ENCODE assay signal across 8 cellular contexts in the genomic region with DNA sequence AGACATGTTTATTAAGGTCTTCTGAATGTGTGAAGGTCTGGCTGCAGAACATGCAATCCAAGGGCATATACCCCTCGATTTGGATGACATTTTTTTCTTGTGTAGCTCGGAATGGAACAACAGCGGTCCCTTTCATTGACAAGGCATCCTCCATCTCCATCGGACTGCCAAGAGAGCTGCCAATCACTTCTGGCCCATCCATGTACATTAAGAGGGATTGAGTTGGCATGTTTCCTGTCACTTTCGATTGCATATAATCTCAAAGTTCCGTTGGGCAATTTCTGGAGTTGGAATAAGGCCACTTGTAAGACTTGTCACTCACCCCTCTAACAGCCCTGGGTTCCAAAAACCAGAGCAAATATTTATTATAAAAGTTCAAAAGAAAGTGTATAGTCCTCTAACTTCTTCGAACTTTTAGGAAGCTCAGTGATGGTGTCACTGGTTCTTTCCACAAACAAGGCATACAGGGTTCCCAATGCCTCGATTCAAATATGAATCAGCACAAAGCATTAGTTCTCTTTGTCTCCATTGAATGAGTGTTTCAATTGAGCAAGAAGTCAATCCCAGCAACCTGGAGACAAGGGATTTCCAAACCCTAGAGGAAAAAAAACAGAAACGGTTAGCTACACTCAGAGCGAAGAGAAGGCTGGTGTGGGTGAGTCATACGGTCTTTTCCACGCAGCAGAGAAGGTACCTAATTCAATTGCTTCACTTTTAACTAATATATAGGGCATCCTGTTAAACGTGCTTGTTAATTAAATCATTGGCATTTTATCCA. TPM values are rescaled to one million over a fixed set of nuclear protein-coding genes. Genes with fewer than 3 reads are reported as not detected.
DNase-seq lines count a peak whose midpoint lies in the region; ATAC-seq and TF ChIP-seq lines count a peak whose summit lies in the region.

No MANE protein-coding gene starts in this region.

- no peaks in the 10 kb centered on the region for H3K9me3 ChIP-seq in CD4-positive, alpha-beta memory T cell (ENCODE audit: control insufficient read depth in 1 of 2, low read length in 2 of 2)
- H3K9me3 ChIP-seq in gastroesophageal sphincter (no peaks in the 10 kb centered on the region), sigmoid colon (no peaks in the 10 kb centered on the region)

- WGBS in gastroesophageal sphincter (ENCODE audit: low coverage in 1 of 2), 2 donors: 50 to 68% methylated on average over 11 to 13 of the region's 13 CpGs
- 25 to 45% methylated on average over 13 of the region's 13 CpGs for WGBS in sigmoid colon, 2 donors

- H3K9me3 Mint-ChIP-seq in CD4-positive, alpha-beta memory T cell: no peaks in the 10 kb centered on the region

- TF ChIP-seq EP300 in gastroesophageal sphincter (IDR thresholded peaks at IDR 0.05) (no peak), sigmoid colon (IDR thresholded peaks at IDR 0.05) (no peak)

- H3K4me1 ChIP-seq in CD4-positive, alpha-beta memory T cell (ENCODE audit: insufficient read depth, low read length): peaks cover 95% of the 10 kb centered on the region
- peaks cover 13 to 94% (median 28%) of the 10 kb centered on the region in 3 donors for H3K4me1 ChIP-seq in gastroesophageal sphincter
- peaks cover 0 to 49% (median 32%) of the 10 kb centered on the region in 4 donors for H3K4me1 ChIP-seq in sigmoid colon

- peak overlapping the region; percentile 94 to 100 (median 95) for H3K27ac Mint-ChIP-seq in CD4-positive, alpha-beta memory T cell

- peak overlapping the region; percentile 36 to 79 for H3K4me3 ChIP-seq in CD4-positive, alpha-beta memory T cell (ENCODE audit: low read length in 2 of 2)
- no peak overlapping the region for H3K4me3 ChIP-seq in gastroesophageal sphincter
- no peak overlapping the region for H3K4me3 ChIP-seq in sigmoid colon

- no peaks in the 10 kb centered on the region for H3K27me3 ChIP-seq in CD4-positive, alpha-beta memory T cell (ENCODE audit: insufficient read depth, low read length)
- H3K27me3 ChIP-seq in gastroesophageal sphincter (no peaks in the 10 kb centered on the region), sigmoid colon (no peaks in the 10 kb centered on the region)

- POLR2A ChIA-PET in CD4-positive, alpha-beta memory T cell (lab: Charles Lee; ENCODE audit: partially characterized antibody): interaction anchor here (0.5 to 7.9 kb wide), 27 partner anchors 11 to 1173 kb away, joined by 3 to 106 read pairs (median 5); a partner anchor contains a TSS

- H3K4me3 Mint-ChIP-seq in CD4-positive, alpha-beta memory T cell: peak overlapping the region; percentile 85 to 95 (median 90)

- intact Hi-C loops in CD4-positive, alpha-beta memory T cell (cut with micrococcal nuclease): loop anchor here (5.0 kb wide), 1 partner anchor 40 kb away; no protein-coding TSS in a partner anchor
- intact Hi-C loops in sigmoid colon (cut with DNase I): no loop called here

- H3K27me3 Mint-ChIP-seq in CD4-positive, alpha-beta memory T cell: no peaks in the 10 kb centered on the region

- H3K36me3 ChIP-seq in CD4-positive, alpha-beta memory T cell (ENCODE audit: insufficient read depth, low read length): peaks cover 12% of the 10 kb centered on the region
- peaks cover 0 to 19% of the 10 kb centered on the region in 2 donors for H3K36me3 ChIP-seq in gastroesophageal sphincter
- peaks cover 7 to 14% (median 12%) of the 10 kb centered on the region in 4 donors for H3K36me3 ChIP-seq in sigmoid colon

- peak in 3 of 5 donors; percentile 44 to 86 (median 51) for DNase-seq in CD4-positive, alpha-beta memory T cell
- DNase-seq in LHCN-M2 (ENCODE audit: low read depth) (peak; percentile 94), sigmoid colon (peak; percentile 79), NCI-H524 treated with DMSO at 0.1 percent for 48 hours (lab: John Stamatoyannopoulos, UW) (no peak)
- peak; percentile 49 for DNase-seq in activated CD8-positive, alpha-beta memory T cell treated with anti-CD3 and anti-CD28 coated beads, Interleukin-2, amount 50 U/mL, for 4 hours

- peak overlapping the region; percentile 68 for H3K27ac ChIP-seq in CD4-positive, alpha-beta memory T cell (ENCODE audit: low read depth, low read length)
- H3K27ac ChIP-seq in gastroesophageal sphincter (peak overlapping the region; percentile 44 to 76 (median 54)), sigmoid colon (peak overlapping the region; percentile 44 to 79 (median 64))

- TF ChIP-seq POLR2A in gastroesophageal sphincter (IDR thresholded peaks at IDR 0.05) (no peak), sigmoid colon (IDR thresholded peaks at IDR 0.05) (no peak)

- ATAC-seq in gastroesophageal sphincter (peak; percentile 80), HG02973 (IDR thresholded peaks at IDR 0.05; ENCODE audit: unreplicated experiment) (no peak), GM18861 (IDR thresholded peaks at IDR 0.05; ENCODE audit: unreplicated experiment) (no peak)

- H3K36me3 Mint-ChIP-seq in CD4-positive, alpha-beta memory T cell: peaks cover 28 to 46% of the 10 kb centered on the region in 2 donors

- CTCF ChIA-PET in CD4-positive, alpha-beta memory T cell (lab: Charles Lee; ENCODE audit: partially characterized antibody): interaction anchor here (0.8 to 3.3 kb wide), 16 partner anchors 9 to 361 kb away, joined by 3 to 12 read pairs (median 4); no protein-coding TSS in a partner anchor

- peaks cover 48 to 91% (median 72%) of the 10 kb centered on the region in 4 donors for H3K4me1 Mint-ChIP-seq in CD4-positive, alpha-beta memory T cell

- TF ChIP-seq CTCF in gastroesophageal sphincter (IDR thresholded peaks at IDR 0.05): no peak
- TF ChIP-seq CTCF in sigmoid colon (IDR thresholded peaks at IDR 0.05): no peak

RNA-seq across cellular contexts. Expression of a gene that starts 10.9 kb away (rescaled TPM):
- 100 to 1,000 TPM; 100 to 111 TPM for total RNA-seq in CD4-positive, alpha-beta memory T cell
- polyA plus RNA-seq in CD4-positive, alpha-beta memory T cell: 10 to 100 TPM; 11.6 to 28.6 TPM
- total RNA-seq in LHCN-M2 (2014; rRNA removed): 14.2 and 21.0 TPM in 2 replicates
- 10.8 TPM for polyA plus RNA-seq in LHCN-M2 (2012)
- 10 to 100 TPM; 11.8 to 18.7 (median 15.1) TPM for total RNA-seq in gastroesophageal sphincter
- total RNA-seq in sigmoid colon: 10 to 100 TPM; 11.4 to 20.2 (median 15.9) TPM
- polyA plus RNA-seq in sigmoid colon: 10 to 100 TPM; 17.6 to 27.0 (median 21.0) TPM

Comparison
In these comparisons a context has a peak if more than half of its experiments do, and no peak if none do; other contexts are left out.
1. H3K4me3 ChIP-seq: peak in CD4-positive, alpha-beta memory T cell (2 of 2); none in gastroesophageal sphincter (0 of 2) and sigmoid colon (0 of 4).
2. Peak in every context shown above with its lines, with median percentiles within 50 percentile points of each other: H3K27ac ChIP-seq.